20 cellular contexts compared by ENCODE assay signal in the genomic region with DNA sequence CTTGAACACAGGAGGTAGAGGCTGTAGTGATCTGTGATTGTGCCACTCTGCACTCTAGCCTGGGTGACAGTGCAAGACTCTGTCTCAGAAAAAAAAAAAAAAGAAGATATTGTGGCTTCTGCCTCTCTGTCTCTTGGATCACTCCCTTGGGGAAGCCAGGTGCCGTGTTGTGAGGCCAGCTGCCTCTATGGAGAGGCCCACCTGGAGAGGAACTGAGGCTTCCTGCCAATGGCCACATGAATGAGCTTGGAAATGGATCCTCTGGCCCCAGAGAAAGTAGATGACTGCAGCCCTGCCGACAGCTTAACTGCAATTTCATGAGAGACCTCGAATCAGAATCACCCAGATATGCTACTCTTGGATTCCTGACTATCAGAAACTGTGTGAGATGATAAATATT.
"Had no signal": no experiment of that assay in that cellular context is flagged by ENCODE, and none has a peak within 500 bp of the region (broad histone marks: within the 10 kb centered on the region; RNA-seq: fewer than 3 reads in every experiment).

No MANE protein-coding gene starts in this region.

- DNase-seq: activated CD4-positive, alpha-beta memory T cell treated with anti-CD3 and anti-CD28 coated beads, Interleukin-2, amount 10 ng/mL, durations not matched to agents 7 days and 5 days; activated CD4-positive, alpha-beta T cell treated with anti-CD3 and anti-CD28 coated beads for 48 hours; activated CD4-positive, CD25-positive, alpha-beta regulatory T cell; activated CD8-positive, alpha-beta memory T cell treated with anti-CD3 and anti-CD28 coated beads, Interleukin-2, amount 10 ng/mL, durations not matched to agents 7 days and 5 days; amniotic stem cell; endodermal cell; glutamatergic neuron; hypothalamus; kidney; natural killer cell; pancreas; sigmoid colon; spleen; stimulated activated CD8-positive, alpha-beta memory T cell treated with anti-CD3 and anti-CD28 coated beads, Interleukin-4, amount 100 ng/mL, for 48 hours; stimulated activated naive CD4-positive, alpha-beta T cell treated with Interleukin-2 at 50 U/mL for 16 hours; T-helper 9 cell; tibial artery had no signal

- H3K4me1 Mint-ChIP-seq: endodermal cell had no signal

- ATAC-seq: activated CD8-positive, alpha-beta memory T cell treated with anti-CD3 and anti-CD28 coated beads, Interleukin-2, amount 10 ng/mL, durations not matched to agents 7 days and 5 days had no signal

- H3K4me3 Mint-ChIP-seq: activated CD4-positive, alpha-beta memory T cell treated with anti-CD3 and anti-CD28 coated beads, Interleukin-2, amount 10 ng/mL, durations not matched to agents 7 days and 5 days; activated CD8-positive, alpha-beta memory T cell treated with anti-CD3 and anti-CD28 coated beads, Interleukin-2, amount 10 ng/mL, durations not matched to agents 7 days and 5 days; activated naive CD8-positive, alpha-beta T cell; endodermal cell; natural killer cell had no signal

- H3K27me3 ChIP-seq: pancreas, sigmoid colon, spleen, tibial artery had no signal

- H3K27ac ChIP-seq: epithelial cell of prostate, pancreas, tibial artery had no signal

- H3K36me3 ChIP-seq: pancreas, sigmoid colon, spleen, tibial artery had no signal

- H3K4me3 ChIP-seq: lung, pancreas, sigmoid colon, spleen, tibial artery had no signal

- H3K9me3 Mint-ChIP-seq: natural killer cell had no signal

- H3K27ac Mint-ChIP-seq: activated CD4-positive, alpha-beta memory T cell treated with anti-CD3 and anti-CD28 coated beads, Interleukin-2, amount 10 ng/mL, durations not matched to agents 7 days and 5 days; activated CD8-positive, alpha-beta memory T cell treated with anti-CD3 and anti-CD28 coated beads, Interleukin-2, amount 10 ng/mL, durations not matched to agents 7 days and 5 days; activated naive CD8-positive, alpha-beta T cell; endodermal cell had no signal

- H3K36me3 Mint-ChIP-seq: activated naive CD8-positive, alpha-beta T cell; natural killer cell had no signal

- H3K27me3 Mint-ChIP-seq: activated naive CD8-positive, alpha-beta T cell had no signal

- H3K9me3 ChIP-seq: pancreas, tibial artery had no signal
